Comparison of ENCODE assay signal across 8 cellular contexts in the genomic region with DNA sequence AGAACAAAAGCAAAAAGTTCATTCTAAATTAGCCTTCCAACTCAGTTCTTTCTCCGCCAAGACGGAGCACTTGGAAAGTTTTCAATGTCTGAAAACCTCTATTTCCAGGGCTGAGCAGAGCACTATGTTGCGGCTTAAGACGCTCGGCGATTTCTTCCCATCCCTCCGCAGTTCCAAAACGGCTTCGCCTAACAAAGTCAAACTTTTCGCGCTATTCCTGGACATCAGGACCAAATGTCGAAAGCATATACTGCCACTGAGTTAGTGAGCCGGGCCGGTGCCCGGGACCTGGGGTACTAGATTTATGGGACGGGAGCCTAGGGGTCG. TPM values are rescaled to one million over a fixed set of nuclear protein-coding genes. Genes with fewer than 3 reads are reported as not detected.
DNase-seq lines count a peak whose midpoint lies in the region; TF ChIP-seq lines count a peak whose summit lies in the region.

No MANE protein-coding gene starts in this region.

- intact Hi-C loops in lower leg skin (cut with DNase I; ENCODE audit: low total_unique reads) = no loop called here
- intact Hi-C loops in testis (cut with DNase I; ENCODE audit: low total_unique reads) = no loop called here

- peak overlapping the region; percentile 97 for H3K27ac ChIP-seq in testis

- WGBS in lower leg skin, 2 donors = 3 to 5% methylated on average over 17 of the region's 17 CpGs
- 0 to 1% methylated on average over 17 of the region's 17 CpGs for WGBS in testis, 2 donors

- DNase-seq in NCI-H1105 treated with DMSO at 0.1 percent for 48 hours (lab: John Stamatoyannopoulos, UW) (peak; percentile 42), NCI-H1105 (lab: John Stamatoyannopoulos, UW) (no peak), MV-4-11 (lab: John Stamatoyannopoulos, UW) (peak; percentile 55), cerebellar cortex (ENCODE audit: low spot score) (peak; percentile 71), lower leg skin (ENCODE audit: low spot score in 2 of 2) (no peak), testis (no peak), Ammon's horn (ENCODE audit: low spot score) (no peak), GF-D8 (lab: John Stamatoyannopoulos, UW) (no peak)

- H3K27me3 ChIP-seq in testis = no peaks in the 10 kb centered on the region

- H3K4me1 ChIP-seq in testis = no peaks in the 10 kb centered on the region

- TF ChIP-seq CTCF in lower leg skin (IDR thresholded peaks at IDR 0.05) (no peak), testis (IDR thresholded peaks at IDR 0.05) (no peak)

- peak overlapping the region; percentile 65 for H3K4me3 ChIP-seq in lower leg skin (ENCODE audit: low read depth, poor library complexity, severe bottlenecking)
- H3K4me3 ChIP-seq in testis = peak overlapping the region; percentile 85 to 92

- H3K9me3 ChIP-seq in testis = no peaks in the 10 kb centered on the region

- no peak for TF ChIP-seq POLR2A in lower leg skin (IDR thresholded peaks at IDR 0.05)
- no peak for TF ChIP-seq POLR2A in testis (IDR thresholded peaks at IDR 0.05)

- H3K36me3 ChIP-seq in testis (ENCODE audit: low read depth, missing control alignments) = no peaks in the 10 kb centered on the region

RNA-seq across cellular contexts. Expression of gene RCBTB2, which starts 0.8 kb away (rescaled TPM):
- total RNA-seq in lower leg skin (1 to 10 TPM; 3.5 to 6.7 (median 3.9) TPM), testis (10 to 100 TPM in 1 of 2 donors, 1 to 10 TPM in 1; 10.0 to 12.2 TPM)
- polyA plus RNA-seq in testis (ENCODE audit: insufficient read depth, low read depth, low replicate concordance) = 15.6 TPM

Comparison
In these comparisons a context has a peak if more than half of its experiments do, and no peak if none do; other contexts are left out.
1. DNase-seq: peak in NCI-H1105 treated with DMSO at 0.1 percent for 48 hours (single experiment), MV-4-11 (single experiment) and cerebellar cortex (single experiment); none in NCI-H1105 (single experiment), lower leg skin (0 of 2), testis (single experiment), Ammon's horn (single experiment) and GF-D8 (single experiment).